In genomic region chr20:4018015-4018748, GRCh38 we compare ENCODE assay signal across 15 cellular contexts. TPM values are rescaled to one million over a fixed set of nuclear protein-coding genes. Genes with fewer than 3 reads are reported as not detected.
A peak's percentile ranks its signal among the peaks of the same experiment; 100 is the strongest.
DNase-seq lines count a peak whose midpoint lies in the region; ATAC-seq, FAIRE-seq and TF ChIP-seq lines count a peak whose summit lies in the region.
"Had no signal": no experiment of that assay in that cellular context is flagged by ENCODE, and none has a peak within 500 bp of the region (broad histone marks: within the 10 kb centered on the region; RNA-seq: fewer than 3 reads in every experiment).

No MANE protein-coding gene starts in this region.

- H2BK15ac ChIP-seq in mesenchymal stem cell (ENCODE audit: low read depth, poor library complexity, severe bottlenecking) = no peak overlapping the region

- H3K27ac Mint-ChIP-seq in T-helper 17 cell = no peak overlapping the region
- H3K27ac Mint-ChIP-seq: stimulated activated effector memory CD8-positive, alpha-beta T cell treated with anti-CD3 and anti-CD28 coated beads, Interleukin-12 subunit alpha, Interleukin-12 subunit beta, amount 100 ng/mL, for 72 hours had no signal

- H3K4me1 ChIP-seq in mesenchymal stem cell (ENCODE audit: control insufficient read depth, insufficient read depth, low read depth, low read length) (no peaks in the 10 kb centered on the region), heart right ventricle (peaks cover 0 to 49% (median 23%) of the 10 kb centered on the region in 9 donors)

- H2BK120ac ChIP-seq in mesenchymal stem cell (ENCODE audit: low read depth, low read length) = no peak overlapping the region

- no peak overlapping the region for H3K4me2 ChIP-seq in mesenchymal stem cell (ENCODE audit: low read length, poor library complexity, severe bottlenecking)

- H3K18ac ChIP-seq in mesenchymal stem cell (ENCODE audit: low read depth in 1 of 2, low read length in 2 of 2) = peak overlapping the region; percentile 46 to 67

- no peaks in the 10 kb centered on the region for H3K9me3 ChIP-seq in T-helper 17 cell (ENCODE audit: control insufficient read depth, low read length, poor library complexity, severe bottlenecking)
- no peaks in the 10 kb centered on the region for H3K9me3 ChIP-seq in mesenchymal stem cell (ENCODE audit: control insufficient read depth, low read length)
- H3K9me3 ChIP-seq in heart right ventricle = peaks cover 0 to 3% (median 0%) of the 10 kb centered on the region in 11 donors
- H3K9me3 ChIP-seq: gastroesophageal sphincter had no signal

- H3K36me3 Mint-ChIP-seq in T-helper 17 cell (ENCODE audit: low read depth) = peaks cover 2% of the 10 kb centered on the region
- H3K36me3 Mint-ChIP-seq: T-cell had no signal

- H2AK5ac ChIP-seq in mesenchymal stem cell (ENCODE audit: low read length, severe bottlenecking) = no peak overlapping the region

- intact Hi-C loops in posterior vena cava (cut with DNase I) (loop anchor here in 1 of 2 donors (5.0 kb wide), 1 partner anchor 74 kb away; no protein-coding TSS in a partner anchor), heart right ventricle (cut with DNase I) (loop anchor here in 5 of 10 donors (5.0 kb wide), 4 partner anchors 44 to 126 kb away; no protein-coding TSS in a partner anchor)

- H2AFZ ChIP-seq in mesenchymal stem cell (ENCODE audit: low read depth, low read length) = no peak overlapping the region

- peak overlapping the region; percentile 55 for H3K9ac ChIP-seq in mesenchymal stem cell (ENCODE audit: low read length)

- H3K4me1 Mint-ChIP-seq in T-helper 17 cell = peaks cover 22% of the 10 kb centered on the region

- TF ChIP-seq CTCF in C4-2B (conservative IDR thresholded peaks at IDR 0.05) = no peak
- no peak for TF ChIP-seq CTCF in heart right ventricle (IDR thresholded peaks at IDR 0.05)

- H2BK12ac ChIP-seq in mesenchymal stem cell (ENCODE audit: low read length in 2 of 2) = peak overlapping the region; percentile 34 to 80

- H3K27me3 ChIP-seq in mesenchymal stem cell (ENCODE audit: control insufficient read depth in 1 of 2, insufficient read depth in 1 of 2, low read length in 2 of 2) (peaks cover 0 to 5% of the 10 kb centered on the region in 2 experiments), heart right ventricle (no peaks in the 10 kb centered on the region)
- H3K27me3 ChIP-seq: gastroesophageal sphincter had no signal

- H3K27ac ChIP-seq in C4-2B (peak overlapping the region; percentile 86), mesenchymal stem cell (ENCODE audit: low read length, poor library complexity, severe bottlenecking) (no peak overlapping the region), heart right ventricle (peak overlapping the region in 1 of 10 donors; percentile 41)
- H3K27ac ChIP-seq: gastroesophageal sphincter had no signal

- WGBS in mesenchymal stem cell = 60% methylated on average over 5 of the region's 5 CpGs
- WGBS in heart right ventricle, 2 donors = 74 to 75% methylated on average over 5 of the region's 5 CpGs

- H3K27me3 Mint-ChIP-seq in T-helper 17 cell = peaks cover 23% of the 10 kb centered on the region

- H3K23ac ChIP-seq in mesenchymal stem cell (ENCODE audit: low read length in 2 of 2) = no peak overlapping the region

- TF ChIP-seq POLR2A in GM12892 (IDR thresholded peaks at IDR 0.05; ENCODE audit: low read depth, low read length) = no peak

- H2BK5ac ChIP-seq in mesenchymal stem cell (ENCODE audit: low read depth, low read length, poor library complexity, severe bottlenecking) = no peak overlapping the region

- peak overlapping the region; percentile 49 for H3K4me3 Mint-ChIP-seq in T-helper 17 cell
- H3K4me3 Mint-ChIP-seq: stimulated activated effector memory CD8-positive, alpha-beta T cell treated with anti-CD3 and anti-CD28 coated beads, Interleukin-12 subunit alpha, Interleukin-12 subunit beta, amount 100 ng/mL, for 72 hours had no signal

- H4K91ac ChIP-seq in mesenchymal stem cell (ENCODE audit: low read length) = no peak overlapping the region

- no peak overlapping the region for H3K14ac ChIP-seq in mesenchymal stem cell (ENCODE audit: low read length in 2 of 2)

- no peak for FAIRE-seq in GM12892 (lab: Jason Lieb, UNC)

- peaks cover 0 to 3% of the 10 kb centered on the region in 2 experiments for H3K36me3 ChIP-seq in mesenchymal stem cell (ENCODE audit: control insufficient read depth in 1 of 2, insufficient read depth in 2 of 2, low read depth in 1 of 2, low read length in 2 of 2)
- H3K36me3 ChIP-seq in heart right ventricle = no peaks in the 10 kb centered on the region
- H3K36me3 ChIP-seq: gastroesophageal sphincter had no signal

- peak overlapping the region; percentile 7 for H4K8ac ChIP-seq in mesenchymal stem cell (ENCODE audit: low read length)

- no peak overlapping the region for H3K4ac ChIP-seq in mesenchymal stem cell (ENCODE audit: low read depth in 1 of 2, low read length in 2 of 2)

- ATAC-seq in T-helper 17 cell (no peak), GM21526 (IDR thresholded peaks at IDR 0.05; ENCODE audit: low FRiP score, unreplicated experiment) (no peak), heart right ventricle (no peak)
- ATAC-seq: gastroesophageal sphincter; left colon; stimulated activated effector memory CD8-positive, alpha-beta T cell treated with anti-CD3 and anti-CD28 coated beads, Interleukin-12 subunit alpha, Interleukin-12 subunit beta, amount 100 ng/mL, for 72 hours; T-cell had no signal

- H3K79me1 ChIP-seq in mesenchymal stem cell (replicated peaks; ENCODE audit: low read length, poor library complexity, severe bottlenecking) = peaks cover 5% of the 10 kb centered on the region

- peak; percentile 65 for DNase-seq in HCEC 1CT
- DNase-seq in T-helper 17 cell = no peak
- no peak for DNase-seq in mesenchymal stem cell
- DNase-seq in posterior vena cava (ENCODE audit: low spot score) = no peak
- DNase-seq in GM12892 (ENCODE audit: insufficient read length) = no peak
- no peak for DNase-seq in heart right ventricle
- DNase-seq: activated CD4-positive, alpha-beta T cell treated with anti-CD3 and anti-CD28 coated beads, Interleukin-2, amount 50 U/mL, for 1 hour; CD8-positive, alpha-beta memory T cell; left colon; NCI-H1417 treated with DMSO at 0.1 percent for 48 hours; T-cell had no signal

- no peak overlapping the region for H3K4me3 ChIP-seq in mesenchymal stem cell (ENCODE audit: insufficient read depth in 1 of 2, low read depth in 1 of 2, low read length in 2 of 2)
- no peak overlapping the region for H3K4me3 ChIP-seq in heart right ventricle
- H3K4me3 ChIP-seq: gastroesophageal sphincter had no signal

RNA-seq across cellular contexts. Expression of gene RNF24, which starts 2.8 kb away (rescaled TPM):
- total RNA-seq in T-helper 17 cell (10 to 100 TPM; 10.0 to 15.9 TPM), posterior vena cava (10 to 100 TPM; 14.3 to 16.2 TPM), heart right ventricle (10 to 100 TPM in 1 of 10 donors, 1 to 10 TPM in 9; 2.9 to 12.9 (median 5.0) TPM)
- 57.4 TPM for polyA plus RNA-seq in mesenchymal stem cell (2013, experiment 1 of 2)
- 56.4 TPM for polyA plus RNA-seq in mesenchymal stem cell (2013, experiment 2 of 2)
- polyA plus RNA-seq in GM12892 (2012; ENCODE audit: missing spikeins) = 5.8 TPM
- 1 to 10 TPM; 2.1 to 4.2 TPM for polyA plus RNA-seq in heart right ventricle
